ENCODE assay signal across 8 cellular contexts in the genomic region with DNA sequence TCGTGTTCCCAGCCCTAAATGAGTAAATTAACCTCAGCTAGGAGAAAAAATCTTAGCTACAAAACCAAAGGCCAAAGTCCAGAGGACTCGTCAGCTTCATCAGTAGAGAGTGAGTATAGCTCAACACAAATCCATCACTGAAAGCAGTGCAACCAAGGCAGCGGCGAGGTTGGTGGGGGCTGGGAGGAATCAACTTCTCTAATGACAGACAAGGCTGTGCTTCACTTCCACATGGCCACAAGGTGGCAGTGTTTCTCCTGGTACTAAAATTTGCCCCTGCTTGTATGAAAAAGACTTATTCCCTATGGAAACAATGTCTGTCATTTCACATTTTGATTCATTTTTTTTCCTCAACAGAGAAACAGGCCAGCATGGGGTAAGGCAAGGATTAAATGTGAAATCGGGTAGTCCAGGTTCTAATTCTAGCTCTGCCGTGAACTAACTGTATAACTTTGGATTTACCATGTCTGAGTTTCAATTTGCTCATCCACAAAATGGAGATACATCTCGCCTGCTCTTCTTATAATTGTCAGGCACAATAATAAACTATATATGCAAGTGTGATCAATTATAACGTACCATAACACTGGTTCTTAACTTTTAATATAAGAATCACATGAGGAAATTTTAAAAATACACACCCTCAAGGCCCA. TPM values are rescaled to one million over a fixed set of nuclear protein-coding genes. Genes with fewer than 3 reads are reported as not detected.
A peak's percentile ranks its signal among the peaks of the same experiment; 100 is the strongest.
DNase-seq lines count a peak whose midpoint lies in the region; ATAC-seq, FAIRE-seq and TF ChIP-seq lines count a peak whose summit lies in the region.

No MANE protein-coding gene starts in this region.

- peak; percentile 56 for TF ChIP-seq CTCF in LNCAP (IDR thresholded peaks at IDR 0.05)
- TF ChIP-seq CTCF in pancreas (IDR thresholded peaks at IDR 0.05), result peak; percentile 75 to 91 (median 86)
- TF ChIP-seq CTCF in tibial artery (IDR thresholded peaks at IDR 0.05), result peak; percentile 87 to 90

- DNase-seq in Daoy (ENCODE audit: low read depth), result peak; percentile 64
- DNase-seq in SK-MEL-5 (ENCODE audit: low read depth, low spot score), result peak; percentile 74
- DNase-seq in activated naive CD4-positive, alpha-beta T cell (lab: John Stamatoyannopoulos, UW), result peak; percentile 9 to 49 (median 32)
- DNase-seq in glomerular endothelial cell (ENCODE audit: extremely low read depth, low read depth, low spot score), result peak; percentile 75
- peak; percentile 41 to 73 (median 64) for DNase-seq in pancreas
- peak; percentile 78 to 83 for DNase-seq in tibial artery

- H3K4me1 ChIP-seq in pancreas (no peaks in the 10 kb centered on the region), tibial artery (peaks cover 0 to 17% (median 6%) of the 10 kb centered on the region in 4 donors)

- in situ Hi-C loops in SK-MEL-5 (cut with HindIII; ENCODE audit: low pct_unique_long_range_greater_than_20kb, low sequenced_read_pairs), result no loop called here

- H3K36me3 ChIP-seq in pancreas (no peaks in the 10 kb centered on the region), tibial artery (no peaks in the 10 kb centered on the region)

- H3K27ac ChIP-seq in pancreas, result no peak overlapping the region
- no peak overlapping the region for H3K27ac ChIP-seq in tibial artery

- FAIRE-seq in pancreas (lab: Jason Lieb, UNC), result no peak

- ATAC-seq in pancreas, result peak; percentile 75 to 92 (median 90)
- ATAC-seq in GM19452 (IDR thresholded peaks at IDR 0.05; ENCODE audit: unreplicated experiment), result no peak

- H3K27me3 ChIP-seq in pancreas (no peaks in the 10 kb centered on the region), tibial artery (no peaks in the 10 kb centered on the region)

- H3K4me3 ChIP-seq in pancreas (no peak overlapping the region), tibial artery (no peak overlapping the region)

- H3K9me3 ChIP-seq in pancreas, result no peaks in the 10 kb centered on the region
- no peaks in the 10 kb centered on the region for H3K9me3 ChIP-seq in tibial artery

- WGBS in pancreas, 2 donors, result 27 to 28% methylated on average over 8 of the region's 8 CpGs

- intact Hi-C loops in pancreas (cut with DNase I), result loop anchor here in 1 of 3 donors (5.0 kb wide), 1 partner anchor 182 kb away; no protein-coding TSS in a partner anchor
- intact Hi-C loops in tibial artery (cut with DNase I; ENCODE audit: low total_unique reads), result loop anchor here (2.0 to 10.0 kb wide), 3 partner anchors 85 to 185 kb away; no protein-coding TSS in a partner anchor

RNA-seq across cellular contexts. Expression of a gene that starts 39.3 kb away (rescaled TPM):
- 5.2 and 5.8 TPM in 2 replicates for total RNA-seq in Daoy (2014; rRNA removed; shearing (Covaris generic))
- 3.4 and 7.3 TPM in 2 replicates for total RNA-seq in SK-MEL-5 (2014; rRNA removed; shearing (Covaris generic))
- polyA plus RNA-seq in SK-MEL-5 (2015; cell fraction: cytosol; rRNA removed), result 2.9 and 3.8 TPM in 2 replicates
- polyA plus RNA-seq in SK-MEL-5 (2015; cell fraction: nucleus; rRNA removed), result 3.7 and 8.4 TPM in 2 replicates
- 13.2 and 16.6 TPM in 2 replicates for total RNA-seq in glomerular endothelial cell
- total RNA-seq in pancreas, result 10 to 100 TPM in 1 of 6 donors, 1 to 10 TPM in 5; 2.6 to 10.3 (median 4.1) TPM
- polyA plus RNA-seq in pancreas, result 1 to 10 TPM; 1.4 to 2.8 TPM
